Comparison of ENCODE assay signal across 11 cellular contexts in the genomic region with DNA sequence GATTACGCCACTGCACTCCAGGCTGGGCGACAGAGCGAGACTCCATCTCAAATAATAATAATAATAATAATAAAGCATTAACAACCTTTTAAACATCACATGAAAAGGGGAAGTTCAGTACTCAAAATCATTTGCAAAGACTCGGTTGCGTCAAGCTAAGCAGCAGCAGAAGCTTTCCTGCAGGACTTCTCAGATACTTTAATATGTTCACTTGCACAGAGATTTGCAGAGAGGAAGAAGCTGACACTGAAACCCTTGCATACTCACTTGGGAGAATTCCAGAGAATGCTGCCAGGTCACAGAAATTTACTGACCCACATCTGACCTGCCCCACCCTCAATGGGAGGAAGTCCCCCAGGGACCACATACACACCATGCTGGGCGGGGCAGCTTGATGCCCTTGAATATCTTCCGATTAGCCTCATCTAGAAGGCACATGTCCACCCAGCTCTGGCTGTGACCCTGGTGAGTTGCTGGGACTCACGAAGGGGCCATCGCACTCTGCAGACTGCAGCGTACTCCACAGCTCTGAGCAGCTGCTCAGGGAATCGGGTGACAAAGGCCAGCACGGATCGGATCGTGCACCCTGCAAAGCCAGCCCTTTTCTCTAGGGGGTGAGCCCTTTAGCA.
DNase-seq lines count a peak whose midpoint lies in the region; ATAC-seq and TF ChIP-seq lines count a peak whose summit lies in the region.
"Had no signal": no experiment of that assay in that cellular context is flagged by ENCODE, and none has a peak within 500 bp of the region (broad histone marks: within the 10 kb centered on the region; RNA-seq: fewer than 3 reads in every experiment).

No MANE protein-coding gene starts in this region.

- no peak overlapping the region for H3K4me3 ChIP-seq in HEK293 (ENCODE audit: low read depth, low read length)
- H3K4me3 ChIP-seq in Peyer's patch, result no peak overlapping the region
- peak overlapping the region in 1 of 3 donors; percentile 22 for H3K4me3 ChIP-seq in skeletal muscle tissue (ENCODE audit: low read length in 3 of 3)
- no peak overlapping the region for H3K4me3 ChIP-seq in effector memory CD4-positive, alpha-beta T cell (ENCODE audit: insufficient read depth, low read depth, low read length, poor library complexity, severe bottlenecking)
- H3K4me3 ChIP-seq: ovary had no signal

- peak overlapping the region in 1 of 2 donors; percentile 58 for H3K27ac Mint-ChIP-seq in effector memory CD8-positive, alpha-beta T cell

- H3K27ac ChIP-seq in HEK293 (ENCODE audit: extremely low read depth, low read depth, low read length) (no peak overlapping the region), Peyer's patch (peak overlapping the region; percentile 35 to 77 (median 56)), skeletal muscle tissue (ENCODE audit: low read depth, low read length) (no peak overlapping the region)
- no peak overlapping the region for H3K27ac ChIP-seq in effector memory CD4-positive, alpha-beta T cell (ENCODE audit: insufficient read depth, low read length, poor library complexity, severe bottlenecking)

- H3K9ac ChIP-seq in skeletal muscle tissue (ENCODE audit: low read depth in 1 of 3, low read length in 3 of 3), result peak overlapping the region in 2 of 3 donors; percentile 5 to 33

- H3K27me3 Mint-ChIP-seq in effector memory CD8-positive, alpha-beta T cell, result no peaks in the 10 kb centered on the region

- no peak for TF ChIP-seq POLR2A in Peyer's patch (IDR thresholded peaks at IDR 0.05)

- DNase-seq in Peyer's patch (no peak), left ventricle myocardium superior (peak; percentile 57), SK-N-DZ (ENCODE audit: low spot score) (no peak)
- DNase-seq in effector memory CD4-positive, alpha-beta T cell, result no peak
- DNase-seq in activated CD4-positive, alpha-beta T cell treated with anti-CD3 and anti-CD28 coated beads, Interleukin-2, amount 50 U/mL, for 48 hours, result no peak
- DNase-seq in effector memory CD8-positive, alpha-beta T cell, result no peak
- DNase-seq: activated T-cell treated with anti-CD3 and anti-CD28 coated beads, Interleukin-2, amount 50 U/mL, for 1 hour; NCI-H1694; ovary had no signal

- peak; percentile 1 for ATAC-seq in left ventricle myocardium superior
- ATAC-seq in effector memory CD8-positive, alpha-beta T cell (replicated peaks), result no peak

- no peaks in the 10 kb centered on the region for H3K27me3 ChIP-seq in Peyer's patch
- no peaks in the 10 kb centered on the region for H3K27me3 ChIP-seq in skeletal muscle tissue (ENCODE audit: control insufficient read depth in 3 of 3, insufficient read depth in 3 of 3, low read length in 3 of 3)
- no peaks in the 10 kb centered on the region for H3K27me3 ChIP-seq in effector memory CD4-positive, alpha-beta T cell (replicated peaks; ENCODE audit: control insufficient read depth, insufficient read depth, low read length, poor library complexity, severe bottlenecking)
- H3K27me3 ChIP-seq: ovary had no signal

- no peaks in the 10 kb centered on the region for H3K36me3 ChIP-seq in HEK293 (ENCODE audit: control insufficient read depth in 2 of 2, insufficient read depth in 1 of 2, low read length in 2 of 2)
- no peaks in the 10 kb centered on the region for H3K36me3 ChIP-seq in Peyer's patch
- peaks cover 0 to 2% (median 0%) of the 10 kb centered on the region in 3 donors for H3K36me3 ChIP-seq in skeletal muscle tissue (ENCODE audit: control insufficient read depth in 3 of 3, insufficient read depth in 3 of 3, low read length in 3 of 3)
- H3K36me3 ChIP-seq in effector memory CD4-positive, alpha-beta T cell (ENCODE audit: control insufficient read depth, insufficient read depth, low read length), result no peaks in the 10 kb centered on the region
- H3K36me3 ChIP-seq: ovary had no signal

- intact Hi-C loops in left ventricle myocardium superior (cut with micrococcal nuclease), result no loop called here

- H3K4me3 Mint-ChIP-seq in effector memory CD8-positive, alpha-beta T cell, result no peak overlapping the region

- H3K4me1 Mint-ChIP-seq in effector memory CD8-positive, alpha-beta T cell (ENCODE audit: low read depth in 2 of 2), result peaks cover 34 to 36% of the 10 kb centered on the region in 2 donors

- H3K9me3 ChIP-seq in HEK293 (ENCODE audit: control insufficient read depth, insufficient read depth, low read depth, low read length) (no peaks in the 10 kb centered on the region), Peyer's patch (no peaks in the 10 kb centered on the region), skeletal muscle tissue (ENCODE audit: control insufficient read depth in 3 of 3, low read length in 3 of 3) (no peaks in the 10 kb centered on the region)
- H3K9me3 ChIP-seq in effector memory CD4-positive, alpha-beta T cell (ENCODE audit: control insufficient read depth, low read length), result no peaks in the 10 kb centered on the region
- H3K9me3 ChIP-seq: ovary had no signal

- H3K4me1 ChIP-seq in HEK293 (ENCODE audit: control insufficient read depth, insufficient read depth, low read length) (peaks cover 10% of the 10 kb centered on the region), Peyer's patch (peaks cover 12 to 60% (median 29%) of the 10 kb centered on the region in 4 donors), skeletal muscle tissue (ENCODE audit: control insufficient read depth in 3 of 3, insufficient read depth in 3 of 3, low read length in 3 of 3) (peaks cover 15 to 31% (median 31%) of the 10 kb centered on the region in 3 donors)
- H3K4me1 ChIP-seq in effector memory CD4-positive, alpha-beta T cell (ENCODE audit: control insufficient read depth, insufficient read depth, low read length, poor library complexity, severe bottlenecking), result peaks cover 19% of the 10 kb centered on the region

- TF ChIP-seq CTCF in HEK293 (tag by site-specific recombination; IDR thresholded peaks at IDR 0.05) (no peak), Peyer's patch (IDR thresholded peaks at IDR 0.05) (no peak)

- no peaks in the 10 kb centered on the region for H3K36me3 Mint-ChIP-seq in effector memory CD8-positive, alpha-beta T cell (ENCODE audit: insufficient read depth)

- CTCF ChIA-PET in HEK293 (lab: Yijun Ruan, JAX), result interaction anchor here (2.2 kb wide), 1 partner anchor 81 kb away, joined by 10 read pairs; no protein-coding TSS in a partner anchor

- POLR2A ChIA-PET in HEK293 (lab: Yijun Ruan, JAX), result no interaction called here

- no peaks in the 10 kb centered on the region for H3K9me3 Mint-ChIP-seq in effector memory CD8-positive, alpha-beta T cell

TF ChIP-seq in HEK293, 187 proteins besides CTCF, POLR2A, EP300 and RAD21:
- TF ChIP-seq, protein P1, sequence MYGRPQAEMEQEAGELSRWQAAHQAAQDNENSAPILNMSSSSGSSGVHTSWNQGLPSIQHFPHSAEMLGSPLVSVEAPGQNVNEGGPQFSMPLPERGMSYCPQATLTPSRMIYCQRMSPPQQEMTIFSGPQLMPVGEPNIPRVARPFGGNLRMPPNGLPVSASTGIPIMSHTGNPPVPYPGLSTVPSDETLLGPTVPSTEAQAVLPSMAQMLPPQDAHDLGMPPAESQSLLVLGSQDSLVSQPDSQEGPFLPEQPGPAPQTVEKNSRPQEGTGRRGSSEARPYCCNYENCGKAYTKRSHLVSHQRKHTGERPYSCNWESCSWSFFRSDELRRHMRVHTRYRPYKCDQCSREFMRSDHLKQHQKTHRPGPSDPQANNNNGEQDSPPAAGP (tag by site-specific recombination; IDR thresholded peaks at IDR 0.05), result peak; percentile 79
- TF ChIP-seq KLF1 (tag by site-specific recombination; IDR thresholded peaks at IDR 0.05) (peak; percentile 84), ZNF2 (tag by site-specific recombination; IDR thresholded peaks at IDR 0.05) (no peak)

Comparison
In these comparisons a context has a peak if more than half of its experiments do, and no peak if none do; other contexts are left out.
1. H3K27ac ChIP-seq: peak in Peyer's patch (4 of 4); none in HEK293 (single experiment), skeletal muscle tissue (single experiment) and effector memory CD4-positive, alpha-beta T cell (single experiment).